ENCODE assay signal across 1 cellular context in the genomic region with DNA sequence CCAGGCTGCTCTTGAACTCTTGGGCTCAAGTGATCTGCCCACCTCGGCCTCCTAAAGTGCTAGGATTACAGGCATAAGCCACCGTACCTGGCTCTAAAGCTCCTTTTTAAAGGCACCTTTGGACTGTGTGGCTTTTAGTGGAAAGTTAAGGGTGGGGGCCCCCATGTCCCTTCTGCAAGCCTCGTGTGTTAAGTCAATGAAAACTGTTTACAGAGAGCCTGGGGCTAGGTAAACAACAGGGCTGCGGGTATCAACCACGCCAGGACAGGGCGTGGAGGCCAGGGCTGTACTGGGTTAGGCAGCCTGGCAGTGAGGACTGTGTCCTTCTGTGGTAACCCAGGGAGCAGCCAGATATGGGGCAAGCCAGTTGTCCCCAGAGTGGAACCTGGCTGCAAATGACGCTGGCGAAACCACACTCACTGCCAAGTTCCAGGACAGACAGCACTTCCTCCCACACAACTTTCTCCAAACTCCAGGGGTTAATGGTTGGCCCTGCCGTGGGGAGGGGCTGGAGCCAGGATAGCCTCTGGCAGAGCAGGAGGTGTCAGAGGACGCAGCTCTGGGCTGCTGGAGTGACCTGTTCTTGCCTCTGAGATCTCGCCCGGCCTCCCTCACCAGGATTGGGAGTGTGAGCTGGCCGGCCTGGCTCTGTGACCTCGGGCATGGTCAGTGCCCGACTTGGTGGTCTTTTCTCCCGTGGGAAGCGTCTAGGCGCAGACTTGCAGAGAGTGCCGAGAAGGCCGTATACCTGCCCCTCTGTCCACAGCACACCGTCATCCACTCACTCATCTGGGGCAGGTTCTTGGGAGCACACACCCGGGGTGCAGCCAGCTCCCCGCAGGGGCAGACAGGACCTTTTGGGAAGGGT.
TF ChIP-seq lines count a peak whose summit lies in the region.

No MANE protein-coding gene starts in this region.

TF ChIP-seq in HepG2, 621 proteins besides CTCF, POLR2A, EP300 and RAD21 (continued from another document and continues in another):
- TF ChIP-seq, protein P1, sequence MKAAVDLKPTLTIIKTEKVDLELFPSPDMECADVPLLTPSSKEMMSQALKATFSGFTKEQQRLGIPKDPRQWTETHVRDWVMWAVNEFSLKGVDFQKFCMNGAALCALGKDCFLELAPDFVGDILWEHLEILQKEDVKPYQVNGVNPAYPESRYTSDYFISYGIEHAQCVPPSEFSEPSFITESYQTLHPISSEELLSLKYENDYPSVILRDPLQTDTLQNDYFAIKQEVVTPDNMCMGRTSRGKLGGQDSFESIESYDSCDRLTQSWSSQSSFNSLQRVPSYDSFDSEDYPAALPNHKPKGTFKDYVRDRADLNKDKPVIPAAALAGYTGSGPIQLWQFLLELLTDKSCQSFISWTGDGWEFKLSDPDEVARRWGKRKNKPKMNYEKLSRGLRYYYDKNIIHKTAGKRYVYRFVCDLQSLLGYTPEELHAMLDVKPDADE (CRISPR knock-in tag; IDR thresholded peaks at IDR 0.05) = no peak
- TF ChIP-seq MIER2 (CRISPR knock-in tag; IDR thresholded peaks at IDR 0.05) = peak; percentile 87
- TF ChIP-seq ZNF660 (CRISPR knock-in tag; IDR thresholded peaks at IDR 0.05; ENCODE audit: borderline replicate concordance, low read depth) = no peak
- peak; percentile 98 for TF ChIP-seq ZFP36L1 (CRISPR knock-in tag; IDR thresholded peaks at IDR 0.05)
- TF ChIP-seq ZSCAN30 (CRISPR knock-in tag; IDR thresholded peaks at IDR 0.05) = no peak
- TF ChIP-seq, protein P2, sequence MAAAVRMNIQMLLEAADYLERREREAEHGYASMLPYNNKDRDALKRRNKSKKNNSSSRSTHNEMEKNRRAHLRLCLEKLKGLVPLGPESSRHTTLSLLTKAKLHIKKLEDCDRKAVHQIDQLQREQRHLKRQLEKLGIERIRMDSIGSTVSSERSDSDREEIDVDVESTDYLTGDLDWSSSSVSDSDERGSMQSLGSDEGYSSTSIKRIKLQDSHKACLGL (CRISPR knock-in tag; IDR thresholded peaks at IDR 0.05) = peak; percentile 70; the same call in 1 of the 2 replicates
- TF ChIP-seq TFAP4 (IDR thresholded peaks at IDR 0.05; ENCODE audit: borderline replicate concordance, low read depth) = peak; percentile 82
- TF ChIP-seq REL (CRISPR knock-in tag; conservative IDR thresholded peaks at IDR 0.05) = no peak
- TF ChIP-seq ISL2 (CRISPR knock-in tag; IDR thresholded peaks at IDR 0.05) = peak; percentile 93
- TF ChIP-seq NBN (conservative IDR thresholded peaks at IDR 0.05) = no peak
- TF ChIP-seq ZNF335 (CRISPR knock-in tag; IDR thresholded peaks at IDR 0.05) = peak; percentile 91
- TF ChIP-seq ZNF343 (CRISPR knock-in tag; IDR thresholded peaks at IDR 0.05) = peak; percentile 86; the same call in 1 of the 2 replicates
- peak; percentile 93 for TF ChIP-seq KDM3A (CRISPR knock-in tag; IDR thresholded peaks at IDR 0.05; ENCODE audit: low read depth)
- no peak for TF ChIP-seq ZSCAN5A (CRISPR knock-in tag; IDR thresholded peaks at IDR 0.05; ENCODE audit: borderline replicate concordance)
- no peak for TF ChIP-seq GPN1 (CRISPR knock-in tag; IDR thresholded peaks at IDR 0.05; ENCODE audit: borderline replicate concordance)
- peak; percentile 86 for TF ChIP-seq SP4 (CRISPR knock-in tag; IDR thresholded peaks at IDR 0.05)
- peak; percentile 93 for TF ChIP-seq BCL6 (CRISPR knock-in tag; IDR thresholded peaks at IDR 0.05)
- peak; percentile 98 for TF ChIP-seq ZNF792 (CRISPR knock-in tag; IDR thresholded peaks at IDR 0.05)
- peak; percentile 93 for TF ChIP-seq HOMEZ (CRISPR knock-in tag; IDR thresholded peaks at IDR 0.05; ENCODE audit: low read depth)
- TF ChIP-seq ZNF484 (CRISPR knock-in tag; IDR thresholded peaks at IDR 0.05; ENCODE audit: borderline replicate concordance, low read depth) = no peak
- peak; percentile 98 for TF ChIP-seq PHF5A (CRISPR knock-in tag; IDR thresholded peaks at IDR 0.05; ENCODE audit: low read depth, unreplicated experiment)
- TF ChIP-seq TAF1 (CRISPR knock-in tag; IDR thresholded peaks at IDR 0.05) = peak; percentile 63
- TF ChIP-seq, protein P3, sequence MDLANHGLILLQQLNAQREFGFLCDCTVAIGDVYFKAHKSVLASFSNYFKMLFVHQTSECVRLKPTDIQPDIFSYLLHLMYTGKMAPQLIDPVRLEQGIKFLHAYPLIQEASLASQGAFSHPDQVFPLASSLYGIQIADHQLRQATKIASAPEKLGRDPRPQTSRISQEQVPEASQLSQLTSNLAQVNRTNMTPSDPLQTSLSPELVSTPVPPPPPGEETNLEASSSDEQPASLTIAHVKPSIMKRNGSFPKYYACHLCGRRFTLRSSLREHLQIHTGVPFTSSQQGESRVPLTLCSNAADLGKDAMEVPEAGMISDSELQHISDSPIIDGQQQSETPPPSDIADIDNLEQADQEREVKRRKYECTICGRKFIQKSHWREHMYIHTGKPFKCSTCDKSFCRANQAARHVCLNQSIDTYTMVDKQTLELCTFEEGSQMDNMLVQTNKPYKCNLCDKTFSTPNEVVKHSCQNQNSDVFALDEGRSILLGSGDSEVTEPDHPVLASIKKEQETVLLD (CRISPR knock-in tag; IDR thresholded peaks at IDR 0.05; ENCODE audit: low read depth) = no peak; the same call in 1 of the 2 replicates
- TF ChIP-seq ZNF788 (CRISPR knock-in tag; IDR thresholded peaks at IDR 0.05; ENCODE audit: borderline replicate concordance) = peak; percentile 100
- TF ChIP-seq ZHX2 (IDR thresholded peaks at IDR 0.05; ENCODE audit: low read depth) = peak; percentile 87
- no peak for TF ChIP-seq ZHX2 (CRISPR knock-in tag; IDR thresholded peaks at IDR 0.05; ENCODE audit: borderline replicate concordance)
- TF ChIP-seq ZNF160 (CRISPR knock-in tag; IDR thresholded peaks at IDR 0.05) = peak; percentile 96
- TF ChIP-seq SALL2 (CRISPR knock-in tag; IDR thresholded peaks at IDR 0.05) = peak; percentile 67; the same call in 1 of the 2 replicates
- TF ChIP-seq HOXA5 (CRISPR knock-in tag; IDR thresholded peaks at IDR 0.05) = peak; percentile 95
- TF ChIP-seq ATF3 (CRISPR knock-in tag; IDR thresholded peaks at IDR 0.05) = no peak
- TF ChIP-seq SIX4 (CRISPR knock-in tag; IDR thresholded peaks at IDR 0.05) = peak; percentile 87
- peak; percentile 88 for TF ChIP-seq ZNF644 (CRISPR knock-in tag; IDR thresholded peaks at IDR 0.05; ENCODE audit: low read depth)
- TF ChIP-seq ZNF30 (CRISPR knock-in tag; IDR thresholded peaks at IDR 0.05) = no peak; the same call in 1 of the 2 replicates
- peak; percentile 97 for TF ChIP-seq ZFP1 (CRISPR knock-in tag; IDR thresholded peaks at IDR 0.05)
- TF ChIP-seq GABPA (IDR thresholded peaks at IDR 0.05; ENCODE audit: low read depth, low read length) = no peak
- peak; percentile 67; the same call in 1 of the 2 replicates for TF ChIP-seq GABPA (CRISPR knock-in tag; IDR thresholded peaks at IDR 0.05; ENCODE audit: low read depth)
- TF ChIP-seq ZNF710 (CRISPR knock-in tag; IDR thresholded peaks at IDR 0.05; ENCODE audit: borderline replicate concordance) = peak; percentile 90
- no peak for TF ChIP-seq CENPX (CRISPR knock-in tag; IDR thresholded peaks at IDR 0.05)
- TF ChIP-seq E2F5 (CRISPR knock-in tag; conservative IDR thresholded peaks at IDR 0.05) = no peak
- TF ChIP-seq HDAC1 (CRISPR knock-in tag; IDR thresholded peaks at IDR 0.05) = peak; percentile 99
- TF ChIP-seq ZNF317 (CRISPR knock-in tag; IDR thresholded peaks at IDR 0.05) = peak; percentile 52; the same call in 1 of the 2 replicates
- peak; percentile 64 for TF ChIP-seq ZFY (CRISPR knock-in tag; IDR thresholded peaks at IDR 0.05)
- no peak for TF ChIP-seq ZNF597 (CRISPR knock-in tag; IDR thresholded peaks at IDR 0.05)
